In genomic region chr1:57377731-57378139, GRCh38 we compare ENCODE assay signal across 14 cellular contexts. TPM values are rescaled to one million over a fixed set of nuclear protein-coding genes. Genes with fewer than 3 reads are reported as not detected.
"Had no signal": no experiment of that assay in that cellular context is flagged by ENCODE, and none has a peak within 500 bp of the region (broad histone marks: within the 10 kb centered on the region; RNA-seq: fewer than 3 reads in every experiment).

No MANE protein-coding gene starts in this region.

- H3K4me1 ChIP-seq: adrenal gland, right atrium auricular region, uterus had no signal

- H3K27me3 ChIP-seq: right atrium auricular region, uterus had no signal

- H3K36me3 ChIP-seq: adrenal gland, right atrium auricular region, uterus had no signal

- DNase-seq: activated CD4-positive, alpha-beta T cell treated with anti-CD3 and anti-CD28 coated beads, Interleukin-2, amount 50 U/mL, for 4 hours; activated CD4-positive, CD25-positive, alpha-beta regulatory T cell treated with anti-CD3 and anti-CD28 coated beads, Interleukin-2, amount 50 U/mL, for 72 hours; activated naive CD4-positive, alpha-beta T cell treated with anti-CD3 and anti-CD28 coated beads, Interleukin-2, amount 50 U/mL, for 16 hours; activated T-cell treated with anti-CD3 and anti-CD28 coated beads, Interleukin-2, amount 50 U/mL, for 1 hour; adrenal gland; central memory CD4-positive, alpha-beta T cell; effector memory CD8-positive, alpha-beta T cell; immature natural killer cell; left colon; posterior cingulate gyrus; small intestine; uterus had no signal

- H3K36me3 Mint-ChIP-seq: immature natural killer cell had no signal

- H3K4me1 Mint-ChIP-seq: immature natural killer cell had no signal

- H3K4me3 Mint-ChIP-seq: effector memory CD8-positive, alpha-beta T cell; immature natural killer cell had no signal

- H3K9me3 Mint-ChIP-seq: effector memory CD8-positive, alpha-beta T cell; immature natural killer cell had no signal

- ATAC-seq: effector memory CD8-positive, alpha-beta T cell; left colon had no signal

- H3K4me3 ChIP-seq: adrenal gland, right atrium auricular region, uterus had no signal

- H3K27ac ChIP-seq: adrenal gland, right atrium auricular region, uterus had no signal

- H3K27ac Mint-ChIP-seq: effector memory CD8-positive, alpha-beta T cell; immature natural killer cell had no signal

- H3K9me3 ChIP-seq: adrenal gland, right atrium auricular region, uterus had no signal

RNA-seq across cellular contexts. Expression of gene DAB1, which starts 46.1 kb away (rescaled TPM):
- total RNA-seq: epithelial cell of proximal tubule had no signal
